In genomic region chrX:25034889-25035288, GRCh38 we compare ENCODE assay signal across 1 cellular context.
TF ChIP-seq lines count a peak whose summit lies in the region.

No MANE protein-coding gene starts in this region.

TF ChIP-seq in H1, 55 proteins besides CTCF, POLR2A, EP300 and RAD21 (continued from another document):
- TF ChIP-seq RNF2 (IDR thresholded peaks at IDR 0.05; ENCODE audit: borderline replicate concordance, low read depth, low read length, missing control alignments, poor library complexity, severe bottlenecking): no peak
- TF ChIP-seq CBX8 (IDR thresholded peaks at IDR 0.05; ENCODE audit: borderline replicate concordance, low read depth, low read length): no peak
- no peak for TF ChIP-seq NRF1 (IDR thresholded peaks at IDR 0.05; ENCODE audit: low read depth, low read length)
- no peak for TF ChIP-seq RXRA (IDR thresholded peaks at IDR 0.05; ENCODE audit: insufficient read depth, low read depth, low read length)
- TF ChIP-seq ZNF274 (IDR thresholded peaks at IDR 0.05; ENCODE audit: borderline replicate concordance, extremely low read depth, low read length): no peak
- no peak for TF ChIP-seq BCL11A (IDR thresholded peaks at IDR 0.05; ENCODE audit: low read depth in 2 of 2, low read length in 2 of 2)
- no peak for TF ChIP-seq ATF3 (IDR thresholded peaks at IDR 0.05; ENCODE audit: insufficient read depth, low read depth, low read length)
- no peak for TF ChIP-seq JUN (IDR thresholded peaks at IDR 0.05; ENCODE audit: low read depth, low read length)
- no peak for TF ChIP-seq RBBP5 (IDR thresholded peaks at IDR 0.05; ENCODE audit: borderline replicate concordance, low read depth, low read length)
TF ChIP-seq in H1: peak in this region for 0.
